ENCODE assay signal across 8 cellular contexts in the genomic region with DNA sequence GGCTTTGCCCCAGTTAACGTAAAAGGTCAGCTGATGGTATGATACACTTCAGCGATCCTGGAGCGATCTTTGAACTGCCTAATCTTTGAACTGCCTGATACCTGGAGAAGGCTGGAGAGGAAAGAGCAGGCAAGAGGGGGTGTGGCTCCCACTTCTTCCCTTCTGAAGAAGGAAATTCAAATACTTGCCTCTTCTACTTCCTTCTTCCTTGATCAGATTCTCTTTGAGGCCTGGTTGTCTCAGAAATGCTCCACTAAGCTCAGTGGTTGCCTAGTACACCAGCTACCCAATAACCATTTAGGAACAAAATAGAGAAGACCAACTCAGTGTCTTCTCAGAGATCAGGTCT. TPM values are rescaled to one million over a fixed set of nuclear protein-coding genes. Genes with fewer than 3 reads are reported as not detected.
DNase-seq lines count a peak whose midpoint lies in the region; ATAC-seq, FAIRE-seq and TF ChIP-seq lines count a peak whose summit lies in the region.

No MANE protein-coding gene starts in this region.

- H3K27ac Mint-ChIP-seq in astrocyte (ENCODE audit: unreplicated experiment), result peak overlapping the region; percentile 26
- H3K27ac Mint-ChIP-seq in stimulated activated naive CD8-positive, alpha-beta T cell treated with anti-CD3 and anti-CD28 coated beads, Interleukin-15, amount 100 ng/mL, for 72 hours, result peak overlapping the region; percentile 99 to 100

- H3K4me2 ChIP-seq in IMR-90 (ENCODE audit: low read depth, low read length), result peak overlapping the region; percentile 90
- H3K4me2 ChIP-seq in astrocyte (ENCODE audit: low read length), result peak overlapping the region; percentile 87

- peaks cover 11% of the 10 kb centered on the region for H3K4me1 Mint-ChIP-seq in astrocyte (ENCODE audit: low read depth, unreplicated experiment)
- peaks cover 69% of the 10 kb centered on the region for H3K4me1 Mint-ChIP-seq in stimulated activated naive CD8-positive, alpha-beta T cell treated with anti-CD3 and anti-CD28 coated beads, Interleukin-15, amount 100 ng/mL, for 72 hours

- peak overlapping the region; percentile 6; the same call in 1 of the 2 replicates for H3K18ac ChIP-seq in IMR-90 (ENCODE audit: low read depth, low read length)

- CTCF ChIA-PET in IMR-90 (lab: Yijun Ruan, JAX), result interaction anchor here (0.6 to 2.1 kb wide), 2 partner anchors 9 to 85 kb away, joined by 3 to 4 read pairs; no protein-coding TSS in a partner anchor

- no peak overlapping the region for H4K5ac ChIP-seq in IMR-90 (ENCODE audit: low read depth, low read length)

- H3K14ac ChIP-seq in IMR-90 (replicated peaks; ENCODE audit: low read depth, low read length), result 0 out of 2 replicates have a peak overlapping the region, but pooled peaks have one; percentile 38

- peak overlapping the region; percentile 5; the same call in 1 of the 2 replicates for H3K56ac ChIP-seq in IMR-90 (ENCODE audit: extremely low read depth, insufficient read depth, low read length)

- H3K4me3 ChIP-seq in IMR-90 (ENCODE audit: insufficient read depth, low read depth, low read length) (peak overlapping the region; percentile 68), astrocyte (ENCODE audit: insufficient read depth, low read depth, low read length) (peak overlapping the region; percentile 59), kidney (ENCODE audit: low read length in 2 of 2) (peak overlapping the region; percentile 79 to 91)

- H3K4ac ChIP-seq in IMR-90 (ENCODE audit: low read depth, low read length), result peak overlapping the region; percentile 10; the same call in 1 of the 2 replicates

- H3K36me3 Mint-ChIP-seq in astrocyte (ENCODE audit: low read depth, unreplicated experiment), result peaks cover 2% of the 10 kb centered on the region

- no peaks in the 10 kb centered on the region for H3K27me3 ChIP-seq in IMR-90 (ENCODE audit: control insufficient read depth, insufficient read depth, low read length)
- H3K27me3 ChIP-seq in astrocyte (ENCODE audit: insufficient read depth, low read length), result no peaks in the 10 kb centered on the region

- in situ Hi-C loops in IMR-90 (cut with MboI; ENCODE audit: low sequenced_read_pairs), result no loop called here

- H2BK5ac ChIP-seq in IMR-90 (ENCODE audit: low read depth, low read length, poor library complexity, severe bottlenecking), result peak overlapping the region; percentile 18

- H3K23ac ChIP-seq in IMR-90 (ENCODE audit: low read depth, low read length), result peak overlapping the region; percentile 5; the same call in 1 of the 2 replicates

- no CpG with 5 or more reads among the region's 3 CpGs for WGBS in IMR-90 (ENCODE audit: extremely low coverage in 2 of 2, insufficient read length in 1 of 2), 2 experiments

- no peak for TF ChIP-seq CTCF in IMR-90 (conservative IDR thresholded peaks at IDR 0.05; ENCODE audit: low read depth, low read length)
- no peak for TF ChIP-seq CTCF in astrocyte (IDR thresholded peaks at IDR 0.05; ENCODE audit: insufficient read depth, low read depth, low read length)
- TF ChIP-seq CTCF in kidney (IDR thresholded peaks at IDR 0.05; ENCODE audit: borderline replicate concordance, extremely low read depth, insufficient read depth), result no peak

- TF ChIP-seq RAD21 in IMR-90 (IDR thresholded peaks at IDR 0.05; ENCODE audit: low read length), result no peak

- DNase-seq in activated CD4-positive, alpha-beta T cell treated with anti-CD3 and anti-CD28 coated beads for 48 hours, result peak; percentile 24
- no peak for DNase-seq in activated CD4-positive, alpha-beta T cell treated with anti-CD3 and anti-CD28 coated beads, Interleukin-2, amount 50 U/mL, for 4 hours
- peak; percentile 32 for DNase-seq in IMR-90
- no peak for DNase-seq in astrocyte (ENCODE audit: low read depth)
- DNase-seq in kidney, result no peak
- DNase-seq in stimulated activated naive CD8-positive, alpha-beta T cell treated with anti-CD3 and anti-CD28 coated beads, Interleukin-15, amount 100 ng/mL, for 72 hours, result no peak
- no peak for DNase-seq in nucleus accumbens (lab: John Stamatoyannopoulos, UW)

- H2BK20ac ChIP-seq in IMR-90 (ENCODE audit: low read depth, low read length), result 0 out of 2 replicates have a peak overlapping the region, but pooled peaks have one; percentile 0

- H3K36me3 ChIP-seq in IMR-90 (ENCODE audit: control insufficient read depth, insufficient read depth, low read length) (no peaks in the 10 kb centered on the region), astrocyte (ENCODE audit: insufficient read depth, low read length) (no peaks in the 10 kb centered on the region), kidney (ENCODE audit: control insufficient read depth in 1 of 2, insufficient read depth in 2 of 2, low read length in 2 of 2) (no peaks in the 10 kb centered on the region)

- peak overlapping the region; percentile 58 for H3K9ac ChIP-seq in IMR-90 (ENCODE audit: low read depth, low read length)
- H3K9ac ChIP-seq in astrocyte (ENCODE audit: low read length), result peak overlapping the region; percentile 52
- H3K9ac ChIP-seq in kidney (ENCODE audit: low read length in 2 of 2), result peak overlapping the region; percentile 56 to 59

- peak; percentile 7 for ATAC-seq in IMR-90 (ENCODE audit: low read depth)
- peak; percentile 37 for ATAC-seq in stimulated activated naive CD8-positive, alpha-beta T cell treated with anti-CD3 and anti-CD28 coated beads, Interleukin-15, amount 100 ng/mL, for 72 hours
- no peak for ATAC-seq in GM21515 (IDR thresholded peaks at IDR 0.05; ENCODE audit: unreplicated experiment)

- H4K8ac ChIP-seq in IMR-90 (ENCODE audit: low read depth in 2 of 2, low read length in 2 of 2), result peak overlapping the region; percentile 8 to 55; a peak in 2 of 4 replicates

- H4K20me1 ChIP-seq in IMR-90 (ENCODE audit: insufficient read depth, low read length), result no peaks in the 10 kb centered on the region
- no peaks in the 10 kb centered on the region for H4K20me1 ChIP-seq in astrocyte (ENCODE audit: insufficient read depth, low read length)

- no peak for FAIRE-seq in astrocyte (lab: Jason Lieb, UNC)
- no peak for FAIRE-seq in kidney (lab: Jason Lieb, UNC)

- 0 out of 2 replicates have a peak overlapping the region, but pooled peaks have one; percentile 20 for H2BK120ac ChIP-seq in IMR-90 (ENCODE audit: low read depth, low read length)

- POLR2A ChIA-PET in IMR-90 (lab: Charles Lee; ENCODE audit: unreplicated experiment), result interaction anchor here (0.9 kb wide), 1 partner anchor 85 kb away, joined by 5 read pairs; a partner anchor contains a TSS

- intact Hi-C loops in IMR-90 (cut with micrococcal nuclease) (loop anchor here (1.0 kb wide), 2 partner anchors 50 to 65 kb away; no protein-coding TSS in a partner anchor), kidney (cut with DNase I) (no loop called here)

- H2AK9ac ChIP-seq in IMR-90 (replicated peaks; ENCODE audit: low read depth, low read length, poor library complexity), result no peak overlapping the region

- dilution Hi-C loops in IMR-90 (cut with HindIII; ENCODE audit: low sequenced_read_pairs, unreplicated experiment), result no loop called here

- no peak overlapping the region; the same call in 2 of the 3 replicates for H2BK15ac ChIP-seq in IMR-90 (ENCODE audit: low read depth, low read length)

- no peaks in the 10 kb centered on the region for H3K9me1 ChIP-seq in IMR-90 (ENCODE audit: insufficient read depth, low read length)

- H3K27ac ChIP-seq in IMR-90 (ENCODE audit: insufficient read depth, low read length) (peak overlapping the region; percentile 60), astrocyte (ENCODE audit: low read depth, low read length) (no peak overlapping the region), kidney (ENCODE audit: low read depth in 2 of 2, low read length in 2 of 2) (peak overlapping the region; percentile 85 to 86)

- H3K4me1 ChIP-seq in IMR-90 (ENCODE audit: control insufficient read depth, insufficient read depth, low read length) (no peaks in the 10 kb centered on the region; the same call in 1 of the 2 replicates), astrocyte (ENCODE audit: insufficient read depth, low read length) (peaks cover 6% of the 10 kb centered on the region), kidney (ENCODE audit: control insufficient read depth in 1 of 2, insufficient read depth in 1 of 2, low read depth in 1 of 2, low read length in 2 of 2) (peaks cover 5 to 7% of the 10 kb centered on the region in 2 donors)

- no peaks in the 10 kb centered on the region for H3K79me2 ChIP-seq in astrocyte (ENCODE audit: insufficient read depth, low read length)

- TF ChIP-seq POLR2A in IMR-90 (IDR thresholded peaks at IDR 0.05; ENCODE audit: low read depth, low read length), result no peak

- H3K9me3 Mint-ChIP-seq in astrocyte (ENCODE audit: unreplicated experiment), result no peaks in the 10 kb centered on the region
- H3K9me3 Mint-ChIP-seq in stimulated activated naive CD8-positive, alpha-beta T cell treated with anti-CD3 and anti-CD28 coated beads, Interleukin-15, amount 100 ng/mL, for 72 hours, result no peaks in the 10 kb centered on the region

- no peak overlapping the region for H4K91ac ChIP-seq in IMR-90 (ENCODE audit: insufficient read depth, low read depth, low read length)

- BruUV-seq in IMR-90 (replicated peaks; lab: Mats Ljungman, UMichigan), result no TSS peak

- H2AFZ ChIP-seq in IMR-90 (replicated peaks; ENCODE audit: low read length, poor library complexity) (peak overlapping the region; percentile 95), astrocyte (ENCODE audit: low read depth, low read length) (peak overlapping the region; percentile 90)

- peaks cover 0 to 15% of the 10 kb centered on the region in 2 experiments; a peak in 2 of 4 replicates for H3K79me1 ChIP-seq in IMR-90 (ENCODE audit: low read depth in 1 of 2, low read length in 2 of 2)

- no peaks in the 10 kb centered on the region for H3K27me3 Mint-ChIP-seq in astrocyte (ENCODE audit: low read depth, unreplicated experiment)
- no peaks in the 10 kb centered on the region for H3K27me3 Mint-ChIP-seq in stimulated activated naive CD8-positive, alpha-beta T cell treated with anti-CD3 and anti-CD28 coated beads, Interleukin-15, amount 100 ng/mL, for 72 hours

- H3K4me3 Mint-ChIP-seq in astrocyte (ENCODE audit: unreplicated experiment), result peak overlapping the region; percentile 86
- H3K4me3 Mint-ChIP-seq in stimulated activated naive CD8-positive, alpha-beta T cell treated with anti-CD3 and anti-CD28 coated beads, Interleukin-15, amount 100 ng/mL, for 72 hours, result peak overlapping the region; percentile 83 to 95

- H2AK5ac ChIP-seq in IMR-90 (ENCODE audit: low read depth, low read length), result no peak overlapping the region

- H3K9me3 ChIP-seq in IMR-90 (ENCODE audit: control insufficient read depth, insufficient read depth, low read length) (no peaks in the 10 kb centered on the region), astrocyte (ENCODE audit: insufficient read depth, low read depth, low read length) (no peaks in the 10 kb centered on the region), kidney (ENCODE audit: control insufficient read depth in 1 of 2, low read length in 2 of 2) (no peaks in the 10 kb centered on the region)

TF ChIP-seq in IMR-90, 13 proteins besides CTCF, POLR2A, EP300 and RAD21 (continues in another document):
- TF ChIP-seq RFX5 (IDR thresholded peaks at IDR 0.05; ENCODE audit: low read depth, low read length) (no peak), FOS (IDR thresholded peaks at IDR 0.05; ENCODE audit: low read depth, low read length) (no peak)

RNA-seq across cellular contexts. Expression of a gene that starts 0.6 kb away (rescaled TPM):
- total RNA-seq in IMR-90 (2012; rRNA removed) (16.4 and 24.2 TPM in 2 replicates), astrocyte (9.8 and 10.1 TPM in 2 replicates), kidney (17.9 TPM)
- polyA plus RNA-seq in IMR-90 (2012; rRNA removed) (11.8 and 12.1 TPM in 2 replicates), kidney (ENCODE audit: insufficient read depth, low read depth, low replicate concordance) (79.9 TPM)
- polyA plus RNA-seq in IMR-90 (2012; cell fraction: cytosol; rRNA removed), result 14.7 and 16.4 TPM in 2 replicates
- 7.5 and 8.4 TPM in 2 replicates for polyA plus RNA-seq in IMR-90 (2012; cell fraction: nucleus; rRNA removed; ENCODE audit: low replicate concordance)

Comparison
In these comparisons a context has a peak if more than half of its experiments do, and no peak if none do; other contexts are left out.
1. DNase-seq: peak in activated CD4-positive, alpha-beta T cell treated with anti-CD3 and anti-CD28 coated beads for 48 hours (single experiment) and IMR-90 (single experiment); none in activated CD4-positive, alpha-beta T cell treated with anti-CD3 and anti-CD28 coated beads, Interleukin-2, amount 50 U/mL, for 4 hours (0 of 2), astrocyte (single experiment), kidney (single experiment), stimulated activated naive CD8-positive, alpha-beta T cell treated with anti-CD3 and anti-CD28 coated beads, Interleukin-15, amount 100 ng/mL, for 72 hours (0 of 2) and nucleus accumbens (0 of 56).
2. Peak in every context shown above with its lines, with median percentiles within 50 percentile points of each other: H3K4me3 ChIP-seq and H3K9ac ChIP-seq.